8 cellular contexts compared by ENCODE assay signal in genomic region chr11:65468874-65469333, GRCh38. TPM values are rescaled to one million over a fixed set of nuclear protein-coding genes. Genes with fewer than 3 reads are reported as not detected.
DNase-seq lines count a peak whose midpoint lies in the region; ATAC-seq and TF ChIP-seq lines count a peak whose summit lies in the region.

No MANE protein-coding gene starts in this region.

- no peaks in the 10 kb centered on the region for H4K20me1 ChIP-seq in BLaER1 treated with 17β-estradiol and CSF1 and Interleukin-3, amounts not matched to agents 10 nM and 100 nM

- intact Hi-C loops in heart right ventricle (cut with DNase I), result loop anchor here in 4 of 10 donors (2.0 to 10.0 kb wide), 5 partner anchors 46 to 102 kb away; no protein-coding TSS in a partner anchor

- no peaks in the 10 kb centered on the region for H3K27me3 ChIP-seq in BLaER1 treated with 17β-estradiol and CSF1 and Interleukin-3, amounts not matched to agents 10 nM and 100 nM
- H3K27me3 ChIP-seq in heart right ventricle, result no peaks in the 10 kb centered on the region

- peak overlapping the region in 4 of 11 experiments; percentile 3 to 34 (median 20); a peak in 3 of 22 replicates for H3K9ac ChIP-seq in BLaER1 treated with 17β-estradiol and CSF1 and Interleukin-3, amounts not matched to agents 10 nM and 100 nM

- peak in 8 of 9 donors; percentile 18 to 66 (median 58) for TF ChIP-seq CTCF in heart right ventricle (IDR thresholded peaks at IDR 0.05)

- peaks cover 41 to 47% (median 44%) of the 10 kb centered on the region in 10 experiments for H3K4me1 ChIP-seq in BLaER1 treated with 17β-estradiol and CSF1 and Interleukin-3, amounts not matched to agents 10 nM and 100 nM
- peaks cover 15 to 52% (median 36%) of the 10 kb centered on the region in 9 donors for H3K4me1 ChIP-seq in heart right ventricle

- no peaks in the 10 kb centered on the region for H3K36me3 ChIP-seq in BLaER1 treated with 17β-estradiol and CSF1 and Interleukin-3, amounts not matched to agents 10 nM and 100 nM
- no peaks in the 10 kb centered on the region for H3K36me3 ChIP-seq in heart right ventricle

- no peaks in the 10 kb centered on the region for H3K9me3 ChIP-seq in BLaER1 treated with 17β-estradiol and CSF1 and Interleukin-3, amounts not matched to agents 10 nM and 100 nM (replicated peaks in 1 of 11)
- no peaks in the 10 kb centered on the region for H3K9me3 ChIP-seq in heart right ventricle

- peak; percentile 48 for ATAC-seq in GM21381 (IDR thresholded peaks at IDR 0.05; ENCODE audit: unreplicated experiment)
- ATAC-seq in heart right ventricle, result no peak
- no peak for ATAC-seq in GM19397 (IDR thresholded peaks at IDR 0.05; ENCODE audit: unreplicated experiment)

- H3K27ac ChIP-seq in BLaER1 treated with 17β-estradiol and CSF1 and Interleukin-3, amounts not matched to agents 10 nM and 100 nM, result peak overlapping the region in 5 of 11 experiments; percentile 17 to 48 (median 28); a peak in 6 of 22 replicates
- H3K27ac ChIP-seq in heart right ventricle, result peak overlapping the region in 4 of 10 donors; percentile 11 to 100 (median 57)

- no peak overlapping the region for H3K4me3 ChIP-seq in BLaER1 treated with 17β-estradiol and CSF1 and Interleukin-3, amounts not matched to agents 10 nM and 100 nM
- no peak overlapping the region for H3K4me3 ChIP-seq in heart right ventricle

- WGBS in heart right ventricle, 2 donors, result 15 to 28% methylated on average over 3 of the region's 3 CpGs

- peak; percentile 85 for DNase-seq in NCI-H748 (lab: John Stamatoyannopoulos, UW; ENCODE audit: unreplicated experiment)
- peak; percentile 44 for DNase-seq in activated effector memory CD4-positive, alpha-beta T cell treated with Interleukin-2 at 50 U/mL for 16 hours
- peak; percentile 61 to 68 for DNase-seq in heart right ventricle
- DNase-seq in stimulated activated CD8-positive, alpha-beta memory T cell treated with anti-CD3 and anti-CD28 coated beads, Interleukin-4, amount 100 ng/mL, for 48 hours, result peak; percentile 65
- DNase-seq in foreskin melanocyte, result no peak

- peak overlapping the region; percentile 1 to 51 (median 32); a peak in 19 of 22 replicates for H3K4me2 ChIP-seq in BLaER1 treated with 17β-estradiol and CSF1 and Interleukin-3, amounts not matched to agents 10 nM and 100 nM

RNA-seq across cellular contexts. Expression of gene MALAT1, which starts 29.9 kb away (rescaled TPM):
- 1,000 to 10,000 TPM; 4,742 to 8,462 (median 5,956) TPM for total RNA-seq in heart right ventricle
- polyA plus RNA-seq in heart right ventricle, result 1,000 to 10,000 TPM in 1 of 2 donors, 100 to 1,000 TPM in 1; 205 to 8,339 TPM

RNA-seq across cellular contexts. Expression of gene NEAT1, which starts 46.3 kb away (rescaled TPM):
- total RNA-seq in heart right ventricle, result 100 to 1,000 TPM; 284 to 808 (median 432) TPM
- 1,000 to 10,000 TPM in 1 of 2 donors, 100 to 1,000 TPM in 1; 103 to 1,899 TPM for polyA plus RNA-seq in heart right ventricle

RNA-seq across cellular contexts. Expression of gene SCYL1, which starts 56.0 kb away (rescaled TPM):
- total RNA-seq in heart right ventricle, result 10 to 100 TPM; 47.4 to 66.9 (median 55.6) TPM
- 100 to 1,000 TPM in 1 of 2 donors, 10 to 100 TPM in 1; 90.0 to 130 TPM for polyA plus RNA-seq in heart right ventricle
